21 cellular contexts compared by ENCODE assay signal in genomic region chr1:222904451-222904850, GRCh38.
"Had no signal": no experiment of that assay in that cellular context is flagged by ENCODE, and none has a peak within 500 bp of the region (broad histone marks: within the 10 kb centered on the region; RNA-seq: fewer than 3 reads in every experiment).

No MANE protein-coding gene starts in this region.

- H3K4me2 ChIP-seq: SK-N-SH had no signal

- H3K4me3 ChIP-seq: cardiac muscle cell, K562 had no signal

- DNase-seq: activated CD4-positive, alpha-beta T cell treated with anti-CD3 and anti-CD28 coated beads for 4 hours; activated CD8-positive, alpha-beta memory T cell treated with anti-CD3 and anti-CD28 coated beads, Interleukin-2, amount 50 U/mL, for 4 hours; activated CD8-positive, alpha-beta T cell treated with anti-CD3 and anti-CD28 coated beads for 36 hours; activated gamma-delta T cell treated with Interleukin-2 at 50 U/mL for 16 hours; activated naive CD4-positive, alpha-beta T cell treated with anti-CD3 and anti-CD28 coated beads, Interleukin-2, amount 10 ng/mL, durations not matched to agents 7 days and 5 days; activated naive CD8-positive, alpha-beta T cell treated with anti-CD3 and anti-CD28 coated beads for 36 hours; activated T-cell treated with anti-CD3 and anti-CD28 coated beads, Interleukin-2, amount 50 U/mL, for 72 hours; brain microvascular endothelial cell; Karpas-422; MM.1S; NCI-H187; NCI-H2107; NCI-H2171 treated with DMSO at 0.1 percent for 48 hours; NCI-H345; NCI-H510A; NCI-H526 treated with DMSO at 0.1 percent for 48 hours; RPMI8226; SK-N-SH; T-helper 1 cell had no signal

- H3K9me3 ChIP-seq: SK-N-SH had no signal

- H3K27me3 ChIP-seq: brain microvascular endothelial cell, cardiac muscle cell had no signal

- H3K36me3 ChIP-seq: brain microvascular endothelial cell, cardiac muscle cell had no signal

- H3K27ac ChIP-seq: brain microvascular endothelial cell, cardiac muscle cell had no signal

- H3K9ac ChIP-seq: SK-N-SH had no signal

- FAIRE-seq: K562 had no signal
